ENCODE assay signal across 8 cellular contexts in the genomic region with DNA sequence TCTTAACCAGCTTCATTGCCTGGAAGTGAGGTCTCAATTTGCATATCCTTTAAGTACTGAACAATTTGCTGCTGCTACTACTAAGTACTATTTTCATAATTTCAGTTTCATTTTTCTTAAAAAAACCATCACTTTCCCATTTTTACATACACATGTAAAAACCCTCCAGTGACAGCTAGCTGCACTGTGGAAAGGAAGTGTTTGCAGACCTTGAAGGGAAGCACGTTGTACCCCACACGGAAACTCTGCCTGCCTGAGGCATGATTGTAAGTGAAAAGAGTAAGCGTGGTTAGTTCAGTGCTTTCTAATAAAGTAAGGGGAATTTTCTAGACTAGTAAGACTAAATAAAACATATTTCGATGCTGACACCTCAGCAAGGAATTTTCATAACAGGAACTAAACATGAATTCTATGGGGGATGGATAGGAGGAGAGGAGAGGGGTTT.
DNase-seq lines count a peak whose midpoint lies in the region; ATAC-seq, FAIRE-seq and TF ChIP-seq lines count a peak whose summit lies in the region.

No MANE protein-coding gene starts in this region.

- no peaks in the 10 kb centered on the region for H3K9me3 ChIP-seq in A549

- POLR2A ChIA-PET in A549 (lab: Yijun Ruan, JAX), result no interaction called here

- no peak overlapping the region for H3K4me3 ChIP-seq in A549

- no peak overlapping the region for H3K27ac ChIP-seq in A549

- FAIRE-seq in A549 (lab: Jason Lieb, UNC), result no peak

- CTCF ChIA-PET in A549 (lab: Yijun Ruan, JAX), result interaction anchor here (1.3 to 2.1 kb wide), 4 partner anchors 12 to 476 kb away, joined by 4 to 6 read pairs (median 4); no protein-coding TSS in a partner anchor

- ATAC-seq in A549 (no peak), GM19328 (IDR thresholded peaks at IDR 0.05; ENCODE audit: unreplicated experiment) (peak; percentile 95), HG03378 (IDR thresholded peaks at IDR 0.05; ENCODE audit: unreplicated experiment) (peak; percentile 95)

- WGBS in A549 (ENCODE audit: missing lambda C conversion rate), result 35% methylated on average over 4 of the region's 4 CpGs

- H3K4me2 ChIP-seq in A549, result peak overlapping the region; percentile 28; the same call in 2 of the 3 replicates

- TF ChIP-seq CTCF in A549 (IDR thresholded peaks at IDR 0.05), result no peak

- TF ChIP-seq RAD21 in A549 (conservative IDR thresholded peaks at IDR 0.05 in 1 of 2, IDR thresholded peaks at IDR 0.05 in 1 of 2), result no peak

- TF ChIP-seq EP300 in A549 (IDR thresholded peaks at IDR 0.05), result no peak

- TF ChIP-seq POLR2A in A549 (IDR thresholded peaks at IDR 0.05; ENCODE audit: low read length), result no peak

- DNase-seq in A549 (ENCODE audit: low read depth in 1 of 2, low spot score in 1 of 2) (no peak), astrocyte of the hippocampus (ENCODE audit: low read depth, low spot score) (peak; percentile 33), epidermal melanocyte (ENCODE audit: insufficient read length, low spot score) (no peak), hippocampal formation (lab: John Stamatoyannopoulos, UW) (no peak), HK-2 (ENCODE audit: unreplicated experiment) (no peak)
- DNase-seq in stimulated activated naive CD4-positive, alpha-beta T cell treated with Interleukin-2 at 50 U/mL for 16 hours (lab: John Stamatoyannopoulos, UW), result peak; percentile 45

- peaks cover 6% of the 10 kb centered on the region; the same call in 1 of the 3 replicates for H3K4me1 ChIP-seq in A549

TF ChIP-seq in A549, 52 proteins besides CTCF, POLR2A, EP300 and RAD21:
- TF ChIP-seq FOSL2 (IDR thresholded peaks at IDR 0.05) (no peak), FOSL2 (CRISPR knock-in tag; IDR thresholded peaks at IDR 0.05) (no peak), BHLHE40 (IDR thresholded peaks at IDR 0.05; ENCODE audit: low read depth, low read length) (no peak), FOXS1 (CRISPR knock-in tag; IDR thresholded peaks at IDR 0.05) (no peak), HDAC2 (IDR thresholded peaks at IDR 0.05) (no peak), ESRRA (IDR thresholded peaks at IDR 0.05; ENCODE audit: borderline replicate concordance, low read length) (no peak), MYC (IDR thresholded peaks at IDR 0.05; ENCODE audit: borderline replicate concordance, low read length) (no peak), NPAS2 (CRISPR knock-in tag; IDR thresholded peaks at IDR 0.05; ENCODE audit: borderline replicate concordance) (no peak), MAFK (IDR thresholded peaks at IDR 0.05; ENCODE audit: partially characterized antibody) (no peak), CHD2 (IDR thresholded peaks at IDR 0.05; ENCODE audit: low read length, partially characterized antibody) (no peak), CBX2 (IDR thresholded peaks at IDR 0.05; ENCODE audit: borderline replicate concordance, low read depth) (no peak), RCOR1 (IDR thresholded peaks at IDR 0.05; ENCODE audit: low read depth, low read length) (no peak), EHMT2 (IDR thresholded peaks at IDR 0.05; ENCODE audit: low read depth) (no peak), CEBPB (IDR thresholded peaks at IDR 0.05) (no peak)
- TF ChIP-seq, protein P1, sequence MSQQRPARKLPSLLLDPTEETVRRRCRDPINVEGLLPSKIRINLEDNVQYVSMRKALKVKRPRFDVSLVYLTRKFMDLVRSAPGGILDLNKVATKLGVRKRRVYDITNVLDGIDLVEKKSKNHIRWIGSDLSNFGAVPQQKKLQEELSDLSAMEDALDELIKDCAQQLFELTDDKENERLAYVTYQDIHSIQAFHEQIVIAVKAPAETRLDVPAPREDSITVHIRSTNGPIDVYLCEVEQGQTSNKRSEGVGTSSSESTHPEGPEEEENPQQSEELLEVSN (IDR thresholded peaks at IDR 0.05; ENCODE audit: borderline replicate concordance, low read depth), result no peak
- TF ChIP-seq, protein P2, sequence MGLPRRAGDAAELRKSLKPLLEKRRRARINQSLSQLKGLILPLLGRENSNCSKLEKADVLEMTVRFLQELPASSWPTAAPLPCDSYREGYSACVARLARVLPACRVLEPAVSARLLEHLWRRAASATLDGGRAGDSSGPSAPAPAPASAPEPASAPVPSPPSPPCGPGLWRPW (IDR thresholded peaks at IDR 0.05), result no peak

Comparison
In these comparisons a context has a peak if more than half of its experiments do, and no peak if none do; other contexts are left out.
1. ATAC-seq: peak in GM19328 (single experiment) and HG03378 (single experiment); none in A549 (0 of 2).
2. DNase-seq: peak in astrocyte of the hippocampus (single experiment) and stimulated activated naive CD4-positive, alpha-beta T cell treated with Interleukin-2 at 50 U/mL for 16 hours (single experiment); none in A549 (0 of 2), epidermal melanocyte (single experiment), hippocampal formation (0 of 2) and HK-2 (single experiment).